ENCODE assay signal across 8 cellular contexts in the genomic region with DNA sequence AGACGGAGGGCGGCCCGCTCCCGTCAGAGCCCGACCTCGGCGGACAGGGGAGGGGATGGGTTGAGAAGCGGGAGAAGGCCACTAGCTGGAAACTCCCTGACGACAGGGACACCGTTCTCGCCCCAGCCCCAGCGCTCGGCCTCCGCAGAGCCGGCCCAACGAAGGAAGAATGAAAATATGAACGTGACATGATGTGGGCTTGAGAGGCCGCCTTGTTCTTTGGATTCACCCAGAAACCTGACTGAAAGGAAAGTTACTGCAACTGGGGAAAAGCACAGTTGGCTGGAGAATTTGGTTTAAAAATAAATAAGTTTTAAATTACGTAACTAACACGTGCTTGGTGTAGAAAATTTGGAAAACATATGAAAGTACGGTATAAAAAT. TPM values are rescaled to one million over a fixed set of nuclear protein-coding genes. Genes with fewer than 3 reads are reported as not detected.
DNase-seq lines count a peak whose midpoint lies in the region; ATAC-seq and TF ChIP-seq lines count a peak whose summit lies in the region.

No MANE protein-coding gene starts in this region.

- H4K20me1 ChIP-seq in GM23338 (replicated peaks; ENCODE audit: insufficient read depth) (no peaks in the 10 kb centered on the region), OCI-LY1 (ENCODE audit: insufficient read depth, low read length) (no peaks in the 10 kb centered on the region)

- no peaks in the 10 kb centered on the region for H3K36me3 ChIP-seq in ES-I3 (ENCODE audit: insufficient read depth, low read length)
- H3K36me3 ChIP-seq in GM23338 (ENCODE audit: insufficient read depth), result no peaks in the 10 kb centered on the region
- no peaks in the 10 kb centered on the region for H3K36me3 ChIP-seq in OCI-LY1 (ENCODE audit: insufficient read depth, low read length)

- H3K27ac Mint-ChIP-seq in GM23338, result peak overlapping the region; percentile 95
- H3K27ac Mint-ChIP-seq in MCF 10A (ENCODE audit: low read depth, unreplicated experiment), result peak overlapping the region; percentile 99

- no peaks in the 10 kb centered on the region; the same call in 2 of the 3 replicates for H3K36me3 Mint-ChIP-seq in GM23338 (ENCODE audit: low read depth)
- no peaks in the 10 kb centered on the region for H3K36me3 Mint-ChIP-seq in MCF 10A (ENCODE audit: insufficient read depth, unreplicated experiment)

- peak; percentile 71 for ATAC-seq in GM23338
- no peak for ATAC-seq in GM21360 (IDR thresholded peaks at IDR 0.05; ENCODE audit: unreplicated experiment)

- TF ChIP-seq CTCF in GM23338 (conservative IDR thresholded peaks at IDR 0.05; ENCODE audit: low read depth in 2 of 2) (no peak), OCI-LY1 (IDR thresholded peaks at IDR 0.05; ENCODE audit: low read length) (no peak), MCF 10A (IDR thresholded peaks at IDR 0.05; ENCODE audit: unreplicated experiment) (no peak)

- peak overlapping the region; percentile 92 for H3K4me2 ChIP-seq in GM23338
- peak overlapping the region; percentile 91 for H3K4me2 ChIP-seq in OCI-LY1 (ENCODE audit: low read length)

- intact Hi-C loops in MCF 10A (cut with micrococcal nuclease), result no loop called here

- POLR2A ChIA-PET in MCF 10A (lab: Yijun Ruan, JAX), result interaction anchor here (0.6 to 2.5 kb wide), 27 partner anchors 10 to 640 kb away, joined by 3 to 19 read pairs (median 6); a partner anchor contains a TSS

- H3K9me2 ChIP-seq in GM23338 (ENCODE audit: insufficient read depth) (no peaks in the 10 kb centered on the region), OCI-LY1 (ENCODE audit: low read depth, low read length) (no peaks in the 10 kb centered on the region)

- H2AFZ ChIP-seq in GM23338 (peak overlapping the region; percentile 94), OCI-LY1 (ENCODE audit: low read length) (no peak overlapping the region)

- no peaks in the 10 kb centered on the region for H3K4me1 ChIP-seq in ES-I3 (ENCODE audit: insufficient read depth, low read length)
- peaks cover 4% of the 10 kb centered on the region; the same call in 1 of the 2 replicates for H3K4me1 ChIP-seq in GM23338 (ENCODE audit: insufficient read depth)
- peaks cover 22% of the 10 kb centered on the region for H3K4me1 ChIP-seq in OCI-LY1 (ENCODE audit: insufficient read depth, low read length, severe bottlenecking)

- peak overlapping the region; percentile 87 for H3K4me3 ChIP-seq in GM23338
- H3K4me3 ChIP-seq in OCI-LY1 (ENCODE audit: low read depth, low read length, poor library complexity, severe bottlenecking), result peak overlapping the region; percentile 78

- H3K9me3 ChIP-seq in ES-I3 (ENCODE audit: control insufficient read depth, insufficient read depth, low read length) (no peaks in the 10 kb centered on the region), OCI-LY1 (ENCODE audit: low read length) (no peaks in the 10 kb centered on the region)

- peaks cover 30% of the 10 kb centered on the region for H3K27me3 Mint-ChIP-seq in GM23338 (ENCODE audit: insufficient read depth, low read depth, poor library complexity)
- peaks cover 3% of the 10 kb centered on the region for H3K27me3 Mint-ChIP-seq in MCF 10A (ENCODE audit: insufficient read depth, unreplicated experiment)

- H3F3A ChIP-seq in GM23338 (replicated peaks; ENCODE audit: low read depth) (0 out of 2 replicates have a peak, but pooled peaks cover 4% of the 10 kb centered on the region), OCI-LY1 (ENCODE audit: insufficient read depth, low read length) (no peaks in the 10 kb centered on the region)

- no peaks in the 10 kb centered on the region for H3K79me2 ChIP-seq in GM23338 (replicated peaks; ENCODE audit: insufficient read depth)
- no peaks in the 10 kb centered on the region for H3K79me2 ChIP-seq in OCI-LY1 (ENCODE audit: insufficient read depth, low read length)

- H3K4me3 Mint-ChIP-seq in GM23338 (peak overlapping the region; percentile 95), MCF 10A (ENCODE audit: unreplicated experiment) (peak overlapping the region; percentile 92)

- H3K27me3 ChIP-seq in GM23338 (ENCODE audit: insufficient read depth) (peaks cover 3% of the 10 kb centered on the region; the same call in 1 of the 2 replicates), OCI-LY1 (ENCODE audit: insufficient read depth, low read length) (peaks cover 7% of the 10 kb centered on the region; the same call in 1 of the 2 replicates)

- peaks cover 3% of the 10 kb centered on the region for H3K9me3 Mint-ChIP-seq in GM23338
- no peaks in the 10 kb centered on the region for H3K9me3 Mint-ChIP-seq in MCF 10A (ENCODE audit: unreplicated experiment)

- CTCF ChIA-PET in MCF 10A (lab: Yijun Ruan, JAX), result interaction anchor here (0.5 to 0.7 kb wide), 4 partner anchors 40 to 1575 kb away, joined by 3 to 4 read pairs (median 3); no protein-coding TSS in a partner anchor

- DNase-seq in GM23338 (ENCODE audit: low spot score) (peak; percentile 83), MCF 10A (ENCODE audit: unreplicated experiment) (peak; percentile 56), inferior parietal cortex (ENCODE audit: extremely low spot score) (peak; percentile 55), NCI-H1930 (lab: John Stamatoyannopoulos, UW) (no peak)
- peak; percentile 49 for DNase-seq in stimulated activated CD4-positive, alpha-beta T cell treated with anti-CD3 and anti-CD28 coated beads, Interleukin-4, amount 100 ng/mL, for 1 hour

- H3K27ac ChIP-seq in GM23338 (ENCODE audit: low read depth) (peak overlapping the region; percentile 93; the same call in 1 of the 2 replicates), OCI-LY1 (ENCODE audit: low read depth, low read length, poor library complexity, severe bottlenecking) (no peak overlapping the region)

- H3K9ac ChIP-seq in ES-I3 (ENCODE audit: low read depth, low read length) (peak overlapping the region; percentile 89), OCI-LY1 (ENCODE audit: low read length) (peak overlapping the region; percentile 90)

- H3K4me1 Mint-ChIP-seq in GM23338 (peaks cover 10% of the 10 kb centered on the region), MCF 10A (ENCODE audit: insufficient read depth, unreplicated experiment) (peaks cover 9% of the 10 kb centered on the region)

- BruUV-seq in MCF 10A (replicated peaks; lab: Mats Ljungman, UMichigan), result TSS peak; percentile 85

TF ChIP-seq in GM23338, 12 proteins besides CTCF, POLR2A, EP300 and RAD21:
- no peak for TF ChIP-seq CREB1 (CRISPR knock-in tag; IDR thresholded peaks at IDR 0.05; ENCODE audit: low read depth)
- peak; percentile 35 for TF ChIP-seq EZH2 (IDR thresholded peaks at IDR 0.05; ENCODE audit: low read depth, unreplicated experiment)

RNA-seq across cellular contexts. Expression of a gene that starts 21.1 kb away (rescaled TPM):
- 20.1 and 20.5 TPM in 2 replicates for total RNA-seq in GM23338 (2014; rRNA removed; shearing (Covaris generic))
- polyA plus RNA-seq in GM23338 (2016; fragmentation: Nextera tagmentation; extraction: Ambion mirVana), result 3.4 and 4.1 TPM in 2 replicates
- not detected in 2 replicates for total RNA-seq in MCF 10A (2022)

RNA-seq across cellular contexts. Expression of a gene that starts 40.4 kb away (rescaled TPM):
- 10.2 and 11.5 TPM in 2 replicates for total RNA-seq in GM23338 (2014; rRNA removed; shearing (Covaris generic))
- polyA plus RNA-seq in GM23338 (2016; fragmentation: Nextera tagmentation; extraction: Ambion mirVana), result 16.0 and 16.1 TPM in 2 replicates
- total RNA-seq in MCF 10A (2022), result 28.0 and 34.4 TPM in 2 replicates

Comparison
In these comparisons a context has a peak if more than half of its experiments do, and no peak if none do; other contexts are left out.
1. DNase-seq: peak in GM23338 (single experiment), MCF 10A (single experiment), inferior parietal cortex (single experiment) and stimulated activated CD4-positive, alpha-beta T cell treated with anti-CD3 and anti-CD28 coated beads, Interleukin-4, amount 100 ng/mL, for 1 hour (single experiment); none in NCI-H1930 (0 of 2).
2. RNA of a gene that starts 21.1 kb away (total RNA-seq): 20.1 to 20.5 TPM in GM23338; not detected in MCF 10A; every median in the first group is over 10 times any median in the second.